ENCODE assay signal across 8 cellular contexts in the genomic region with DNA sequence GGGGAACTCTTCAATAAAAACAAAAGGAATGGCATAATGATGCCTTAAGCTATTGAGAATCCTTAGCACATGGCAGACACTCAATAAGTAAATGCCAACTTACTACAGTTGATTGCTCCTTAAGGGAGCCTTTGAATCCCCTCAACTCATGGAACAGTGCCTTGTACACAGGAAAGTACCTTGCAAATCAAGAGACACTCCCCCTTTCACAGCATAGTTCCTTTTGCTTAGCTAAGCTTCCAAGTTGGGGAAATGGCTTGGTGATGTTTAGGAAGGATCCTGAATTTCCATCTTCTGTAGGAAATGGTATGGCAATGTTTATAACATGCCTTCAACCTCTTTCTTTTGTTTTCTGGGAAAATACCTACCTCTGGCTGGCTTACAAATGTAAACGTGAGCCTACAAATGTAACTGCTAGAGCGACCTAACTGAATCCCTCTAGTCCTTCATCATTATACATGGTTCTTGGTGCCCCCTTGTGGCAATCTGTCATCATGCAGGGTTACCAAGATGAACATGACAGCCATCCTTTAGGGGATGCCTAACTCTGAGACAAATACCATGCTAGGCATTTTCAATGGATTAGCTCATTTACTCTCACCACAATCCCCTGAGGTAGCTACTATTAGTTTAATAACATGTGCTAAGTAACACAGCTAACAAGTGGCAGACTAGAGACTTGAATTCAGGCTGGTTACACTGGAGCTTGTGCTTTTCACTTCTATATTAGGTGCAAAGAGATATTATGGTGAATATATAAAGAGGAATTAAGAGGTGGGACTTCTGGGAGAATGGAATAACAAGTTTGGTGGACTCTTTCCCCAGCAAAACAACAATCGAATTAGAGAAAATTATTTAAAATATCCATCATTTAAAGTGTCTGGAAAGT.
DNase-seq lines count a peak whose midpoint lies in the region; ATAC-seq, FAIRE-seq and TF ChIP-seq lines count a peak whose summit lies in the region.

No MANE protein-coding gene starts in this region.

- H3K36me3 ChIP-seq in GM06990 (ENCODE audit: control insufficient read depth, insufficient read depth, low read length) (no peaks in the 10 kb centered on the region), Loucy (ENCODE audit: insufficient read depth, low read length) (no peaks in the 10 kb centered on the region), RWPE2 (ENCODE audit: low read depth) (no peaks in the 10 kb centered on the region), trophoblast cell (ENCODE audit: control insufficient read depth in 1 of 2, insufficient read depth in 2 of 2, low read length in 2 of 2) (no peaks in the 10 kb centered on the region), vagina (no peaks in the 10 kb centered on the region)

- H3K9ac ChIP-seq in Loucy (ENCODE audit: low read depth, low read length, poor library complexity, severe bottlenecking) (no peak overlapping the region), trophoblast cell (ENCODE audit: low read length) (no peak overlapping the region)

- no peak overlapping the region for H3K14ac ChIP-seq in trophoblast cell (ENCODE audit: low read length)

- no peak overlapping the region for H3K23ac ChIP-seq in trophoblast cell (ENCODE audit: low read length)

- H3K27me3 Mint-ChIP-seq in activated T-helper 2 cell treated with anti-CD3 and anti-CD28 coated beads, Interferon-gamma antibody, Interleukin-2, Interleukin-4, amounts not matched to agents 10 μg/mL and 5 μg/mL and 100 μg/mL, durations not matched to agents 14 hours and 24 hours and 36 hours (ENCODE audit: low read depth) = peaks cover 29% of the 10 kb centered on the region

- H3K27ac ChIP-seq in RWPE2 (ENCODE audit: poor library complexity, severe bottlenecking) (no peak overlapping the region), trophoblast cell (ENCODE audit: low read depth, low read length) (no peak overlapping the region), vagina (no peak overlapping the region)

- H2BK5ac ChIP-seq in trophoblast cell (ENCODE audit: low read depth, low read length, poor library complexity) = no peak overlapping the region

- H2BK120ac ChIP-seq in trophoblast cell (ENCODE audit: insufficient read depth, low read length, poor library complexity) = no peak overlapping the region

- H3K27me3 ChIP-seq in GM06990 (replicated peaks; ENCODE audit: control insufficient read depth, insufficient read depth, low read length) = no peaks in the 10 kb centered on the region
- H3K27me3 ChIP-seq in Loucy (ENCODE audit: insufficient read depth, low read length, poor library complexity, severe bottlenecking) = no peaks in the 10 kb centered on the region
- H3K27me3 ChIP-seq in RWPE2 (ENCODE audit: insufficient read depth, poor library complexity, severe bottlenecking) = no peaks in the 10 kb centered on the region
- H3K27me3 ChIP-seq in trophoblast cell (ENCODE audit: insufficient read depth, low read length) = no peaks in the 10 kb centered on the region
- H3K27me3 ChIP-seq in vagina = no peaks in the 10 kb centered on the region

- H3K4me3 Mint-ChIP-seq in activated T-helper 2 cell treated with anti-CD3 and anti-CD28 coated beads, Interferon-gamma antibody, Interleukin-2, Interleukin-4, amounts not matched to agents 10 μg/mL and 5 μg/mL and 100 μg/mL, durations not matched to agents 14 hours and 24 hours and 36 hours (ENCODE audit: low read depth) = no peak overlapping the region

- no CpG with 5 or more reads among the region's 3 CpGs for WGBS in trophoblast cell (ENCODE audit: extremely low coverage, insufficient coverage, insufficient read length)

- DNase-seq in GM06990 (ENCODE audit: extremely low read depth, insufficient read length) = peak; percentile 18
- DNase-seq in HCEC 1CT = peak; percentile 63
- no peak for DNase-seq in RWPE2 (ENCODE audit: low spot score)
- peak; percentile 65 for DNase-seq in activated T-helper 2 cell treated with anti-CD3 and anti-CD28 coated beads, Interferon-gamma antibody, Interleukin-2, Interleukin-4, amounts not matched to agents 10 μg/mL and 5 μg/mL and 100 μg/mL, durations not matched to agents 14 hours and 24 hours and 36 hours (ENCODE audit: low spot score)
- DNase-seq in frontal cortex (ENCODE audit: low spot score in 2 of 2) = peak; percentile 20 to 63
- peak; percentile 75 to 92 for DNase-seq in trophoblast cell
- DNase-seq in vagina (ENCODE audit: extremely low spot score in 2 of 2) = peak in 1 of 2 donors; percentile 32

- no peak for TF ChIP-seq POLR2A in vagina (IDR thresholded peaks at IDR 0.05)

- peak; percentile 82; the same call in 2 of the 3 replicates for ATAC-seq in RWPE2 (ENCODE audit: low read depth)

- H3K4me1 ChIP-seq in Loucy (ENCODE audit: insufficient read depth, low read length, poor library complexity, severe bottlenecking) = no peaks in the 10 kb centered on the region
- H3K4me1 ChIP-seq in RWPE2 (ENCODE audit: insufficient read depth, poor library complexity, severe bottlenecking) = no peaks in the 10 kb centered on the region
- H3K4me1 ChIP-seq in trophoblast cell (ENCODE audit: control insufficient read depth in 1 of 2, insufficient read depth in 2 of 2, low read length in 2 of 2) = no peaks in the 10 kb centered on the region
- H3K4me1 ChIP-seq in vagina = no peaks in the 10 kb centered on the region

- H2AK5ac ChIP-seq in trophoblast cell (ENCODE audit: low read length) = no peak overlapping the region

- peaks cover 6% of the 10 kb centered on the region for H3K4me1 Mint-ChIP-seq in activated T-helper 2 cell treated with anti-CD3 and anti-CD28 coated beads, Interferon-gamma antibody, Interleukin-2, Interleukin-4, amounts not matched to agents 10 μg/mL and 5 μg/mL and 100 μg/mL, durations not matched to agents 14 hours and 24 hours and 36 hours (ENCODE audit: low read depth)

- no peaks in the 10 kb centered on the region for H3K79me1 ChIP-seq in trophoblast cell (ENCODE audit: low read length)

- H3F3A ChIP-seq in Loucy (ENCODE audit: low read depth) = no peaks in the 10 kb centered on the region

- peaks cover 10% of the 10 kb centered on the region for H3K9me3 Mint-ChIP-seq in activated T-helper 2 cell treated with anti-CD3 and anti-CD28 coated beads, Interferon-gamma antibody, Interleukin-2, Interleukin-4, amounts not matched to agents 10 μg/mL and 5 μg/mL and 100 μg/mL, durations not matched to agents 14 hours and 24 hours and 36 hours

- no peak overlapping the region for H3K4me2 ChIP-seq in Loucy (ENCODE audit: low read depth, low read length, poor library complexity, severe bottlenecking)
- no peak overlapping the region for H3K4me2 ChIP-seq in trophoblast cell (ENCODE audit: low read length)

- 0 out of 2 replicates have a peak, but pooled peaks cover 4% of the 10 kb centered on the region for H3K9me3 ChIP-seq in Loucy (ENCODE audit: insufficient read depth, low read depth, low read length)
- H3K9me3 ChIP-seq in RWPE2 (ENCODE audit: severe bottlenecking) = peaks cover 4% of the 10 kb centered on the region
- H3K9me3 ChIP-seq in trophoblast cell (ENCODE audit: insufficient read depth, low read depth, low read length) = no peaks in the 10 kb centered on the region
- no peaks in the 10 kb centered on the region for H3K9me3 ChIP-seq in vagina

- TF ChIP-seq CTCF in GM06990 (IDR thresholded peaks at IDR 0.05; ENCODE audit: insufficient read depth, low read length, poor library complexity, severe bottlenecking) (peak; percentile 76), Loucy (conservative IDR thresholded peaks at IDR 0.05; ENCODE audit: low read length) (peak; percentile 88), RWPE2 (IDR thresholded peaks at IDR 0.05; ENCODE audit: poor library complexity, severe bottlenecking) (peak; percentile 82), vagina (IDR thresholded peaks at IDR 0.05) (peak; percentile 16 to 72 (median 49))

- peak overlapping the region; percentile 60; the same call in 1 of the 2 replicates for H2AFZ ChIP-seq in Loucy (ENCODE audit: low read length)
- H2AFZ ChIP-seq in trophoblast cell (ENCODE audit: insufficient read depth, low read length, poor library complexity) = no peak overlapping the region

- H2BK12ac ChIP-seq in trophoblast cell (ENCODE audit: low read length) = no peak overlapping the region

- peak; percentile 15 for FAIRE-seq in frontal cortex (lab: Jason Lieb, UNC)

- H4K20me1 ChIP-seq in Loucy (ENCODE audit: insufficient read depth, low read length, poor library complexity, severe bottlenecking) = no peaks in the 10 kb centered on the region

- no peak overlapping the region for H4K91ac ChIP-seq in trophoblast cell (ENCODE audit: low read depth, low read length)

- intact Hi-C loops in activated T-helper 2 cell treated with anti-CD3 and anti-CD28 coated beads, Interferon-gamma antibody, Interleukin-2, Interleukin-4, amounts not matched to agents 10 μg/mL and 5 μg/mL and 100 μg/mL, durations not matched to agents 14 hours and 24 hours and 36 hours (cut with micrococcal nuclease) = loop anchor here (2.0 to 10.0 kb wide), 3 partner anchors 156 to 364 kb away; partner anchors contain the start of gene SMIM36
- intact Hi-C loops in vagina (cut with DNase I) = no loop called here

- peaks cover 5% of the 10 kb centered on the region for H3K36me3 Mint-ChIP-seq in activated T-helper 2 cell treated with anti-CD3 and anti-CD28 coated beads, Interferon-gamma antibody, Interleukin-2, Interleukin-4, amounts not matched to agents 10 μg/mL and 5 μg/mL and 100 μg/mL, durations not matched to agents 14 hours and 24 hours and 36 hours (ENCODE audit: low read depth)

- H3K79me2 ChIP-seq in Loucy (ENCODE audit: insufficient read depth, low read length) (no peaks in the 10 kb centered on the region), trophoblast cell (ENCODE audit: control insufficient read depth, insufficient read depth, low read length, poor library complexity) (no peaks in the 10 kb centered on the region)

- no peak overlapping the region for H3K18ac ChIP-seq in trophoblast cell (ENCODE audit: low read length)

- H3K4ac ChIP-seq in trophoblast cell (ENCODE audit: low read depth, low read length) = no peak overlapping the region

- H4K8ac ChIP-seq in trophoblast cell (ENCODE audit: low read depth, low read length) = no peak overlapping the region

- no peaks in the 10 kb centered on the region for H3K9me2 ChIP-seq in Loucy (replicated peaks; ENCODE audit: low read depth, low read length)

- H3K27ac Mint-ChIP-seq in activated T-helper 2 cell treated with anti-CD3 and anti-CD28 coated beads, Interferon-gamma antibody, Interleukin-2, Interleukin-4, amounts not matched to agents 10 μg/mL and 5 μg/mL and 100 μg/mL, durations not matched to agents 14 hours and 24 hours and 36 hours = no peak overlapping the region

- H4K12ac ChIP-seq in trophoblast cell (ENCODE audit: low read depth, low read length) = no peak overlapping the region

- H3K4me3 ChIP-seq in GM06990 (replicated peaks; ENCODE audit: low read depth, low read length) = no peak overlapping the region
- no peak overlapping the region for H3K4me3 ChIP-seq in Loucy (ENCODE audit: low read length, poor library complexity, severe bottlenecking)
- H3K4me3 ChIP-seq in RWPE2 (ENCODE audit: severe bottlenecking) = no peak overlapping the region
- H3K4me3 ChIP-seq in trophoblast cell (ENCODE audit: low read depth, low read length) = no peak overlapping the region
- no peak overlapping the region for H3K4me3 ChIP-seq in vagina
